8 cellular contexts compared by ENCODE assay signal in the genomic region with DNA sequence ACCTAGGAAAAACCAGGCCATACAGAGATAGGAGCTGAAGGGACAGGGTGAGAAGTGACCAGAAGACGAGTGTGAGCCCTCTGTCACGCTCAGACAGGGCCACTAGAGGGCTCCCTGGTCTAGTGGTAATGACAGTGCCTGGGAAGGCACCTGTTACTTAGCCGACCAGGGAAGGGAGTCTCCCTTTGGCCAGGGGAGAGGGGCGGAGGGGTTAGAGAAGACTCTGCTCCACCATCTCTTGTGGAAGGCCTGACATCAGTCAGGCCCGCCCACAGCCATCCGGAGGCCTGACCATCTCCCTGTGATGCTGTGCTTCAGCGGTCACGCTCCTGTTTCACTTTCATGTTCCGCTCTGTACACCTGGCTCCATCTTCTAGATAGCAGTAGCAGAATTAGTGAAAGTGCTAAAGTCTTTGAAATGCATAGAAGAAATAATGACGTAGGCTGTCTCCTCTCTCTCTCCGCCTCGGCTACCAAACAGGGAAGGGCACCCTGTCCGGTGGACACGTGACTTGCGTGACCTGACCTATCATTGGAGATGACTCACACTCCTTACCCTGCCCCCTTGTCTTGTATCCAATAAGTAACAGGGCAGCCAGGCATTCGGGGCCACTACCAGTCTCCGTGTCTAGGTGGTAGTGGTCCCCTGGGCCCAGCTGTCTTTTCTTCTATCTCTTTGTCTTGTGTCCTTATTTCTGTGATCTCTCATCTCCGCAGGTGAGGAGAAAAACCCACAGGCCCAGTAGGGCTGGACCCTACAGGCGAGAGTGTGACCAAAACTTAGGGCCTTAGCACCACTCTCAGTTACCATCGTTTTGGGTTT. TPM values are rescaled to one million over a fixed set of nuclear protein-coding genes. Genes with fewer than 3 reads are reported as not detected.
DNase-seq lines count a peak whose midpoint lies in the region; ATAC-seq and TF ChIP-seq lines count a peak whose summit lies in the region.

No MANE protein-coding gene starts in this region.

- no peaks in the 10 kb centered on the region for H3K9me3 ChIP-seq in mucosa of descending colon

- H3K36me3 Mint-ChIP-seq in activated CD4-positive, alpha-beta memory T cell treated with anti-CD3 and anti-CD28 coated beads, Interleukin-2, amount 10 ng/mL, durations not matched to agents 7 days and 5 days (ENCODE audit: low read depth): peaks cover 18% of the 10 kb centered on the region

- peak overlapping the region; percentile 27 for H3K27ac Mint-ChIP-seq in activated CD4-positive, alpha-beta memory T cell treated with anti-CD3 and anti-CD28 coated beads, Interleukin-2, amount 10 ng/mL, durations not matched to agents 7 days and 5 days

- CTCF ChIA-PET in activated CD4-positive, alpha-beta memory T cell treated with anti-CD3 and anti-CD28 coated beads, Interleukin-2, amount 10 ng/mL, durations not matched to agents 7 days and 5 days (lab: Charles Lee): interaction anchor here (0.8 kb wide), 1 partner anchor 79 kb away, joined by 3 read pairs; no protein-coding TSS in a partner anchor

- H3K4me1 Mint-ChIP-seq in activated CD4-positive, alpha-beta memory T cell treated with anti-CD3 and anti-CD28 coated beads, Interleukin-2, amount 10 ng/mL, durations not matched to agents 7 days and 5 days: peaks cover 46% of the 10 kb centered on the region

- H3K4me1 ChIP-seq in mucosa of descending colon (ENCODE audit: low read depth): no peaks in the 10 kb centered on the region

- peak; percentile 54 for TF ChIP-seq CTCF in mucosa of descending colon (IDR thresholded peaks at IDR 0.05)

- H3K36me3 ChIP-seq in mucosa of descending colon (ENCODE audit: low read depth): no peaks in the 10 kb centered on the region

- intact Hi-C loops in mucosa of descending colon (cut with DNase I, micrococcal nuclease): no loop called here

- POLR2A ChIA-PET in activated CD4-positive, alpha-beta memory T cell treated with anti-CD3 and anti-CD28 coated beads, Interleukin-2, amount 10 ng/mL, durations not matched to agents 7 days and 5 days (lab: Charles Lee): interaction anchor here (1.3 kb wide), 1 partner anchor 27 kb away, joined by 3 read pairs; the partner anchor contains the start of genes HTT and HTT-AS

- peaks cover 10% of the 10 kb centered on the region for H3K9me3 Mint-ChIP-seq in activated CD4-positive, alpha-beta memory T cell treated with anti-CD3 and anti-CD28 coated beads, Interleukin-2, amount 10 ng/mL, durations not matched to agents 7 days and 5 days

- H3K4me3 Mint-ChIP-seq in activated CD4-positive, alpha-beta memory T cell treated with anti-CD3 and anti-CD28 coated beads, Interleukin-2, amount 10 ng/mL, durations not matched to agents 7 days and 5 days: peak overlapping the region; percentile 48

- DNase-seq in SIG-M5 treated with dmso at 0.1 percent for 504 hours (lab: John Stamatoyannopoulos, UW; ENCODE audit: unreplicated experiment) (peak; percentile 26), SIG-M5 (lab: John Stamatoyannopoulos, UW) (no peak), NCI-H2196 (lab: John Stamatoyannopoulos, UW; ENCODE audit: unreplicated experiment) (peak; percentile 79), mucosa of descending colon (peak; percentile 79 to 84 (median 83))
- DNase-seq in activated CD4-positive, alpha-beta memory T cell treated with anti-CD3 and anti-CD28 coated beads, Interleukin-2, amount 10 ng/mL, durations not matched to agents 7 days and 5 days: peak; percentile 87
- DNase-seq in effector CD8-positive, alpha-beta T cell (lab: John Stamatoyannopoulos, UW): peak; percentile 18
- peak; percentile 52 for DNase-seq in stimulated activated CD8-positive, alpha-beta memory T cell treated with anti-CD3 and anti-CD28 coated beads, Interleukin-7, amount 100 ng/mL, for 24 hours (ENCODE audit: low read depth)

- peaks cover 29% of the 10 kb centered on the region for H3K27me3 Mint-ChIP-seq in activated CD4-positive, alpha-beta memory T cell treated with anti-CD3 and anti-CD28 coated beads, Interleukin-2, amount 10 ng/mL, durations not matched to agents 7 days and 5 days

- H3K4me3 ChIP-seq in mucosa of descending colon: no peak overlapping the region

- peak; percentile 87 for ATAC-seq in HG02840 (IDR thresholded peaks at IDR 0.05; ENCODE audit: low FRiP score, unreplicated experiment)
- peak; percentile 86 for ATAC-seq in mucosa of descending colon

RNA-seq across cellular contexts. Expression of gene HTT-AS, which starts 26.7 kb away (rescaled TPM):
- total RNA-seq in activated CD4-positive, alpha-beta memory T cell treated with anti-CD3 and anti-CD28 coated beads, Interleukin-2, amount 10 ng/mL, durations not matched to agents 7 days and 5 days: not detected
- total RNA-seq in mucosa of descending colon: not detected

RNA-seq across cellular contexts. Expression of gene HTT, which starts 26.8 kb away (rescaled TPM):
- total RNA-seq in activated CD4-positive, alpha-beta memory T cell treated with anti-CD3 and anti-CD28 coated beads, Interleukin-2, amount 10 ng/mL, durations not matched to agents 7 days and 5 days: 10 to 100 TPM; 50.7 to 54.9 TPM
- total RNA-seq in mucosa of descending colon: 10 to 100 TPM; 51.3 to 71.8 (median 67.5) TPM
